ENCODE assay signal across 8 cellular contexts in the genomic region with DNA sequence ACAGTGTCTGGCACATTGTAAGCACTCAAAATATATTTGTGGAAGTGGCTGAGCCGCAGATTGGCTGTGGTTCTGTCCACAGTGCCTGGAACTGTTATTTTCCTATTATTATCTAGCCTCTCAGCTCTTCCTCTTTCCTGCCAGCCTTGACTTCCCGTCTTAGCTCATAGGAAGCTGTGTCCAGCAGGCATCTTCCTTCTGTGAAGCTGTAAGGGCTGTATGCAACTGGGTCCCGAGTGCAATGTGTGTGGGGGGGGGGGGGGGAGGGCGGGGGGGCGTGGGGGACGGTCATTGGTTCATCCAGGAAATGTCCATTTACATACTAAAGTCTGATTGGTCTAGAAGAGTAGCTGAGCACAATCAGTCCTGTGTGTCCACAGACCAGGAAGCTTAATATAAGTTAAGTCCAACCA.
A peak's percentile ranks its signal among the peaks of the same experiment; 100 is the strongest.
DNase-seq lines count a peak whose midpoint lies in the region; ATAC-seq and TF ChIP-seq lines count a peak whose summit lies in the region.

No MANE protein-coding gene starts in this region.

- CTCF ChIA-PET in HCT116 (lab: Charles Lee): interaction anchor here (1.0 to 2.4 kb wide), 5 partner anchors 37 to 121 kb away, joined by 3 to 16 read pairs (median 5); no protein-coding TSS in a partner anchor

- no peaks in the 10 kb centered on the region for H4K20me1 ChIP-seq in HCT116 (ENCODE audit: insufficient read depth)

- H2AFZ ChIP-seq in HCT116 (ENCODE audit: low read depth, low read length, poor library complexity, severe bottlenecking): peak overlapping the region; percentile 29

- H3K36me3 ChIP-seq in HCT116 (ENCODE audit: control insufficient read depth in 1 of 2, insufficient read depth in 2 of 2, low read length in 2 of 2) (no peaks in the 10 kb centered on the region), SJCRH30 (no peaks in the 10 kb centered on the region)

- H3K27ac ChIP-seq in HCT116 (ENCODE audit: low read depth, low read length): no peak overlapping the region
- no peak overlapping the region for H3K27ac ChIP-seq in SJCRH30

- H3K4me1 ChIP-seq in HCT116 (ENCODE audit: control insufficient read depth in 1 of 2, insufficient read depth in 2 of 2, low read length in 2 of 2): no peaks in the 10 kb centered on the region
- H3K4me1 ChIP-seq in SJCRH30: no peaks in the 10 kb centered on the region

- DNase-seq in HCT116 (ENCODE audit: low read depth, low spot score) (no peak), SJCRH30 (peak; percentile 42 to 73), foreskin fibroblast (peak; percentile 28 to 47), retinal pigment epithelial cell (ENCODE audit: low read depth) (peak; percentile 48), GM20000 (ENCODE audit: low spot score) (no peak), amniotic stem cell (lab: John Stamatoyannopoulos, UW) (no peak), NCI-H1694 (lab: John Stamatoyannopoulos, UW) (no peak)

- H3K79me2 ChIP-seq in HCT116 (ENCODE audit: insufficient read depth, low read length): no peaks in the 10 kb centered on the region

- H3K9me2 ChIP-seq in HCT116 (ENCODE audit: insufficient read depth): no peaks in the 10 kb centered on the region

- H3K27me3 ChIP-seq in HCT116 (ENCODE audit: insufficient read depth, low read length): peaks cover 20% of the 10 kb centered on the region; the same call in 1 of the 2 replicates
- H3K27me3 ChIP-seq in SJCRH30: peaks cover 3% of the 10 kb centered on the region; the same call in 1 of the 2 replicates

- no peak overlapping the region for H3K4me3 ChIP-seq in HCT116 (replicated peaks in 1 of 2; ENCODE audit: low read depth in 1 of 2, low read length in 2 of 2)
- peak overlapping the region; percentile 25 for H3K4me3 ChIP-seq in SJCRH30
- peak overlapping the region in 1 of 2 donors; percentile 1 for H3K4me3 ChIP-seq in foreskin fibroblast (ENCODE audit: low read depth in 1 of 2, low read length in 2 of 2)
- no peak overlapping the region for H3K4me3 ChIP-seq in retinal pigment epithelial cell (ENCODE audit: low read length)

- no peak for TF ChIP-seq CTCF in HCT116 (IDR thresholded peaks at IDR 0.05 in 2 of 3, conservative IDR thresholded peaks at IDR 0.05 in 1 of 3; ENCODE audit: borderline replicate concordance in 1 of 3, insufficient read depth in 1 of 3, low read depth in 2 of 3, low read length in 2 of 3)
- TF ChIP-seq CTCF in foreskin fibroblast (IDR thresholded peaks at IDR 0.05; ENCODE audit: low read depth, low read length): no peak
- no peak for TF ChIP-seq CTCF in retinal pigment epithelial cell (conservative IDR thresholded peaks at IDR 0.05; ENCODE audit: low read depth, low read length)
- no peak for TF ChIP-seq CTCF in GM20000 (IDR thresholded peaks at IDR 0.05; ENCODE audit: extremely low read depth, missing control alignments)

- H3K9me3 ChIP-seq in HCT116 (ENCODE audit: control insufficient read depth in 1 of 2, insufficient read depth in 1 of 2, low read depth in 1 of 2, low read length in 2 of 2): no peaks in the 10 kb centered on the region
- no peaks in the 10 kb centered on the region for H3K9me3 ChIP-seq in SJCRH30 (replicated peaks)

- peak; percentile 75 for ATAC-seq in HCT116
- no peak for ATAC-seq in GM21737 (IDR thresholded peaks at IDR 0.05; ENCODE audit: unreplicated experiment)

- no TSS peak for BruUV-seq in HCT116 (replicated peaks; lab: Mats Ljungman, UMichigan)

- intact Hi-C loops in HCT116 (cut with micrococcal nuclease): no loop called here

- H3K9ac ChIP-seq in HCT116 (ENCODE audit: low read length): no peak overlapping the region

- no peak for TF ChIP-seq RAD21 in HCT116 (IDR thresholded peaks at IDR 0.05; ENCODE audit: low read depth)

- POLR2A ChIA-PET in HCT116 (lab: Charles Lee): interaction anchor here (0.6 to 2.0 kb wide), 3 partner anchors 95 to 321 kb away, joined by 3 to 5 read pairs (median 5); no protein-coding TSS in a partner anchor

- H3K4me2 ChIP-seq in HCT116 (ENCODE audit: low read length): no peak overlapping the region

- no peak for TF ChIP-seq POLR2A in HCT116 (IDR thresholded peaks at IDR 0.05; ENCODE audit: borderline replicate concordance, extremely low read depth, insufficient read depth, insufficient read length)

- RAD21 ChIA-PET in HCT116 (lab: Charles Lee; ENCODE audit: low non-redundant PET in 1 of 2, low total read pairs in 2 of 2, uncharacterized antibody in 2 of 2, unreplicated experiment in 2 of 2): interaction anchor here (0.6 to 0.8 kb wide), 2 partner anchors 10 to 17 kb away, joined by 3 to 4 read pairs; no protein-coding TSS in a partner anchor

TF ChIP-seq in HCT116, 20 proteins besides CTCF, POLR2A, EP300 and RAD21:
- TF ChIP-seq, protein P1, sequence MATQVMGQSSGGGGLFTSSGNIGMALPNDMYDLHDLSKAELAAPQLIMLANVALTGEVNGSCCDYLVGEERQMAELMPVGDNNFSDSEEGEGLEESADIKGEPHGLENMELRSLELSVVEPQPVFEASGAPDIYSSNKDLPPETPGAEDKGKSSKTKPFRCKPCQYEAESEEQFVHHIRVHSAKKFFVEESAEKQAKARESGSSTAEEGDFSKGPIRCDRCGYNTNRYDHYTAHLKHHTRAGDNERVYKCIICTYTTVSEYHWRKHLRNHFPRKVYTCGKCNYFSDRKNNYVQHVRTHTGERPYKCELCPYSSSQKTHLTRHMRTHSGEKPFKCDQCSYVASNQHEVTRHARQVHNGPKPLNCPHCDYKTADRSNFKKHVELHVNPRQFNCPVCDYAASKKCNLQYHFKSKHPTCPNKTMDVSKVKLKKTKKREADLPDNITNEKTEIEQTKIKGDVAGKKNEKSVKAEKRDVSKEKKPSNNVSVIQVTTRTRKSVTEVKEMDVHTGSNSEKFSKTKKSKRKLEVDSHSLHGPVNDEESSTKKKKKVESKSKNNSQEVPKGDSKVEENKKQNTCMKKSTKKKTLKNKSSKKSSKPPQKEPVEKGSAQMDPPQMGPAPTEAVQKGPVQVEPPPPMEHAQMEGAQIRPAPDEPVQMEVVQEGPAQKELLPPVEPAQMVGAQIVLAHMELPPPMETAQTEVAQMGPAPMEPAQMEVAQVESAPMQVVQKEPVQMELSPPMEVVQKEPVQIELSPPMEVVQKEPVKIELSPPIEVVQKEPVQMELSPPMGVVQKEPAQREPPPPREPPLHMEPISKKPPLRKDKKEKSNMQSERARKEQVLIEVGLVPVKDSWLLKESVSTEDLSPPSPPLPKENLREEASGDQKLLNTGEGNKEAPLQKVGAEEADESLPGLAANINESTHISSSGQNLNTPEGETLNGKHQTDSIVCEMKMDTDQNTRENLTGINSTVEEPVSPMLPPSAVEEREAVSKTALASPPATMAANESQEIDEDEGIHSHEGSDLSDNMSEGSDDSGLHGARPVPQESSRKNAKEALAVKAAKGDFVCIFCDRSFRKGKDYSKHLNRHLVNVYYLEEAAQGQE (IDR thresholded peaks at IDR 0.05; ENCODE audit: low read depth): no peak

Comparison
In these comparisons a context has a peak if more than half of its experiments do, and no peak if none do; other contexts are left out.
1. DNase-seq: peak in SJCRH30 (2 of 2), foreskin fibroblast (2 of 2) and retinal pigment epithelial cell (single experiment); none in HCT116 (single experiment), GM20000 (single experiment), amniotic stem cell (single experiment) and NCI-H1694 (single experiment).